In genomic region chr1:147597010-147597409, GRCh38 we compare ENCODE assay signal across 31 cellular contexts.
"Had no signal": no experiment of that assay in that cellular context is flagged by ENCODE, and none has a peak within 500 bp of the region (broad histone marks: within the 10 kb centered on the region; RNA-seq: fewer than 3 reads in every experiment).

No MANE protein-coding gene starts in this region.

- DNase-seq: naive thymus-derived CD8-positive, alpha-beta T cell; nephron progenitor cell; nucleus accumbens; ovary; posterior cingulate gyrus; psoas muscle; right cardiac atrium; right lobe of liver; sigmoid colon; small intestine; stimulated activated CD4-positive, alpha-beta T cell treated with anti-CD3 and anti-CD28 coated beads, Interleukin-15, amount 100 ng/mL, for 24 hours; stimulated activated CD4-positive, alpha-beta T cell treated with anti-CD3 and anti-CD28 coated beads, Interleukin-2, amount 100 ng/mL, for 24 hours; stimulated activated CD4-positive, alpha-beta T cell treated with anti-CD3 and anti-CD28 coated beads, Interleukin-2, amount 100 ng/mL, for 48 hours; stimulated activated CD4-positive, alpha-beta T cell treated with anti-CD3 and anti-CD28 coated beads, Interleukin-4, amount 100 ng/mL, for 24 hours; stimulated activated naive CD4-positive, alpha-beta T cell; stimulated activated naive CD8-positive, alpha-beta T cell treated with anti-CD3 and anti-CD28 coated beads, Interleukin-15, amount 100 ng/mL, for 72 hours; stimulated activated naive CD8-positive, alpha-beta T cell treated with anti-CD3 and anti-CD28 coated beads, Interleukin-15, Interleukin-2, amounts not matched to agents 100 U/mL and 50 U/mL, for 24 hours; substantia nigra; testis; tibial artery; transverse colon; upper lobe of right lung; uterus had no signal

- FAIRE-seq: small intestine had no signal

- H3K4me3 ChIP-seq: ovary, psoas muscle, right lobe of liver, sigmoid colon, suprapubic skin, testis, tibial artery, transverse colon, upper lobe of right lung, uterus had no signal

- ATAC-seq: naive thymus-derived CD8-positive, alpha-beta T cell; natural killer cell treated with Interleukin-12 subunit alpha and Interleukin-12 subunit beta and Interleukin-15 and Interleukin-18, amount 100 ng/mL, for 72 hours; psoas muscle; right cardiac atrium; right lobe of liver; stimulated activated effector memory CD8-positive, alpha-beta T cell treated with anti-CD3 and anti-CD28 coated beads, Interleukin-12 subunit alpha, Interleukin-12 subunit beta, amount 100 ng/mL, for 72 hours; stimulated activated naive CD8-positive, alpha-beta T cell treated with anti-CD3 and anti-CD28 coated beads, Interleukin-15, amount 100 ng/mL, for 72 hours; stimulated activated naive CD8-positive, alpha-beta T cell treated with anti-CD3 and anti-CD28 coated beads, Interleukin-15, Interleukin-2, amounts not matched to agents 100 U/mL and 50 U/mL, for 24 hours; upper lobe of right lung had no signal

- H3K4me3 Mint-ChIP-seq: natural killer cell treated with Interleukin-12 subunit alpha and Interleukin-12 subunit beta and Interleukin-15 and Interleukin-18, amount 100 ng/mL, for 72 hours; stimulated activated effector memory CD8-positive, alpha-beta T cell treated with anti-CD3 and anti-CD28 coated beads, Interleukin-12 subunit alpha, Interleukin-12 subunit beta, amount 100 ng/mL, for 72 hours; stimulated activated naive CD8-positive, alpha-beta T cell treated with anti-CD3 and anti-CD28 coated beads, Interleukin-15, amount 100 ng/mL, for 72 hours had no signal

- H3K36me3 Mint-ChIP-seq: naive thymus-derived CD8-positive, alpha-beta T cell; natural killer cell treated with Interleukin-12 subunit alpha and Interleukin-12 subunit beta and Interleukin-15 and Interleukin-18, amount 100 ng/mL, for 72 hours; stimulated activated effector memory CD8-positive, alpha-beta T cell treated with anti-CD3 and anti-CD28 coated beads, Interleukin-12 subunit alpha, Interleukin-12 subunit beta, amount 100 ng/mL, for 72 hours; type B pancreatic cell had no signal

- H3K27ac Mint-ChIP-seq: naive thymus-derived CD8-positive, alpha-beta T cell; natural killer cell treated with Interleukin-12 subunit alpha and Interleukin-12 subunit beta and Interleukin-15 and Interleukin-18, amount 100 ng/mL, for 72 hours; nephron progenitor cell; progenitor cell of endocrine pancreas; stimulated activated effector memory CD8-positive, alpha-beta T cell treated with anti-CD3 and anti-CD28 coated beads, Interleukin-12 subunit alpha, Interleukin-12 subunit beta, amount 100 ng/mL, for 72 hours; stimulated activated naive CD8-positive, alpha-beta T cell treated with anti-CD3 and anti-CD28 coated beads, Interleukin-15, amount 100 ng/mL, for 72 hours; type B pancreatic cell had no signal

- H3K36me3 ChIP-seq: neutrophil, ovary, right lobe of liver, sigmoid colon, suprapubic skin, tibial artery, transverse colon, upper lobe of right lung, uterus had no signal

- H3K9me3 Mint-ChIP-seq: naive thymus-derived CD8-positive, alpha-beta T cell; natural killer cell treated with Interleukin-12 subunit alpha and Interleukin-12 subunit beta and Interleukin-15 and Interleukin-18, amount 100 ng/mL, for 72 hours; neural crest cell; stimulated activated effector memory CD8-positive, alpha-beta T cell treated with anti-CD3 and anti-CD28 coated beads, Interleukin-12 subunit alpha, Interleukin-12 subunit beta, amount 100 ng/mL, for 72 hours; stimulated activated naive CD8-positive, alpha-beta T cell treated with anti-CD3 and anti-CD28 coated beads, Interleukin-15, amount 100 ng/mL, for 72 hours; type B pancreatic cell had no signal

- H3K27me3 ChIP-seq: ovary, right lobe of liver, sigmoid colon, suprapubic skin, testis, tibial artery, transverse colon, upper lobe of right lung, uterus had no signal

- H3K27me3 Mint-ChIP-seq: progenitor cell of endocrine pancreas; stimulated activated naive CD8-positive, alpha-beta T cell treated with anti-CD3 and anti-CD28 coated beads, Interleukin-15, amount 100 ng/mL, for 72 hours; type B pancreatic cell had no signal

- H3K4me1 ChIP-seq: parathyroid adenoma, uterus had no signal

- H3K27ac ChIP-seq: neutrophil, ovary, parathyroid adenoma, right lobe of liver, sigmoid colon, suprapubic skin, tibial artery, transverse colon, upper lobe of right lung, uterus had no signal

- H3K9me3 ChIP-seq: neutrophil, ovary, psoas muscle, right lobe of liver, sigmoid colon, suprapubic skin, testis, tibial artery, transverse colon, upper lobe of right lung, uterus had no signal
